ENCODE assay signal across 1 cellular context in genomic region chr5:100517301-100517974, GRCh38.
TF ChIP-seq lines count a peak whose summit lies in the region.

No MANE protein-coding gene starts in this region.

TF ChIP-seq in HCT116, 20 proteins besides CTCF, POLR2A, EP300 and RAD21 (continued from another document):
- TF ChIP-seq REST (IDR thresholded peaks at IDR 0.05; ENCODE audit: low read depth), result no peak
- no peak for TF ChIP-seq TCF7L2 (IDR thresholded peaks at IDR 0.05; ENCODE audit: borderline replicate concordance, extremely low read depth, insufficient read depth, insufficient read length)
- no peak for TF ChIP-seq ZFX (IDR thresholded peaks at IDR 0.05)
- no peak for TF ChIP-seq EZH2phosphoT487 (IDR thresholded peaks at IDR 0.05; ENCODE audit: borderline replicate concordance)
- TF ChIP-seq YY1 (IDR thresholded peaks at IDR 0.05; ENCODE audit: extremely low read depth, insufficient replicate concordance, low read depth, low read length), result no peak
- no peak for TF ChIP-seq ELF1 (IDR thresholded peaks at IDR 0.05; ENCODE audit: borderline replicate concordance, low read depth)
- no peak for TF ChIP-seq SIN3A (IDR thresholded peaks at IDR 0.05; ENCODE audit: low read depth)
- TF ChIP-seq SRF (IDR thresholded peaks at IDR 0.05; ENCODE audit: low read depth), result no peak
- no peak for TF ChIP-seq CBX3 (IDR thresholded peaks at IDR 0.05; ENCODE audit: low read depth)
- no peak for TF ChIP-seq POLR2AphosphoS5 (IDR thresholded peaks at IDR 0.05; ENCODE audit: low read depth, low read length)
- TF ChIP-seq CEBPB (IDR thresholded peaks at IDR 0.05; ENCODE audit: low read depth), result no peak
- TF ChIP-seq FOSL1 (IDR thresholded peaks at IDR 0.05; ENCODE audit: low read depth), result no peak
- no peak for TF ChIP-seq ATF3 (IDR thresholded peaks at IDR 0.05)
- no peak for TF ChIP-seq MAX (IDR thresholded peaks at IDR 0.05)
